In genomic region chrX:372856-373640, GRCh38 we compare ENCODE assay signal across 10 cellular contexts. TPM values are rescaled to one million over a fixed set of nuclear protein-coding genes. Genes with fewer than 3 reads are reported as not detected.
A peak's percentile ranks its signal among the peaks of the same experiment; 100 is the strongest.
DNase-seq lines count a peak whose midpoint lies in the region; ATAC-seq and TF ChIP-seq lines count a peak whose summit lies in the region.
"Had no signal": no experiment of that assay in that cellular context is flagged by ENCODE, and none has a peak within 500 bp of the region (broad histone marks: within the 10 kb centered on the region; RNA-seq: fewer than 3 reads in every experiment).

No MANE protein-coding gene starts in this region.

- intact Hi-C loops in Right ventricle myocardium inferior (cut with DNase I) = no loop called here
- intact Hi-C loops in aorta (cut with DNase I) = no loop called here

- H3K9me3 ChIP-seq in cardiac muscle cell (ENCODE audit: low read depth) (no peaks in the 10 kb centered on the region), upper lobe of left lung (no peaks in the 10 kb centered on the region), aorta (ENCODE audit: control insufficient read depth, low read length) (no peaks in the 10 kb centered on the region)

- ATAC-seq in Right ventricle myocardium inferior (no peak), memory B cell (ENCODE audit: low read depth) (no peak), upper lobe of left lung (ENCODE audit: low FRiP score in 2 of 2) (no peak), aorta (ENCODE audit: low FRiP score) (no peak)

- H3K4me3 Mint-ChIP-seq in chondrocyte (ENCODE audit: unreplicated experiment) (peak overlapping the region; percentile 73), memory B cell (no peak overlapping the region)

- no peak for TF ChIP-seq EP300 in upper lobe of left lung (IDR thresholded peaks at IDR 0.05)

- H3K9me3 Mint-ChIP-seq in chondrocyte (ENCODE audit: low read depth) (no peaks in the 10 kb centered on the region), memory B cell (no peaks in the 10 kb centered on the region)

- H3K27me3 Mint-ChIP-seq in chondrocyte (ENCODE audit: low read depth) (no peaks in the 10 kb centered on the region), memory B cell (peaks cover 28% of the 10 kb centered on the region)

- H3K36me3 ChIP-seq in cardiac muscle cell = no peaks in the 10 kb centered on the region
- no peaks in the 10 kb centered on the region for H3K36me3 ChIP-seq in upper lobe of left lung
- H3K36me3 ChIP-seq in aorta (ENCODE audit: control insufficient read depth in 1 of 2, insufficient read depth in 2 of 2, low read length in 1 of 2) = no peaks in the 10 kb centered on the region

- no peak for TF ChIP-seq POLR2A in upper lobe of left lung (IDR thresholded peaks at IDR 0.05)

- H3K4me1 ChIP-seq in cardiac muscle cell (ENCODE audit: low read depth) = peaks cover 50% of the 10 kb centered on the region
- peaks cover 15 to 25% (median 20%) of the 10 kb centered on the region in 4 donors for H3K4me1 ChIP-seq in upper lobe of left lung
- no peaks in the 10 kb centered on the region for H3K4me1 ChIP-seq in aorta (ENCODE audit: control insufficient read depth in 1 of 2, insufficient read depth in 2 of 2, low read length in 2 of 2)

- WGBS in upper lobe of left lung, 2 donors = 17 to 19% methylated on average over 32 to 35 of the region's 63 CpGs
- 4 to 5% methylated on average over 55 to 63 of the region's 63 CpGs for WGBS in aorta, 2 donors

- peak overlapping the region; percentile 85 for H3K27ac ChIP-seq in cardiac muscle cell
- no peak overlapping the region for H3K27ac ChIP-seq in upper lobe of left lung
- H3K27ac ChIP-seq in aorta (ENCODE audit: low read depth in 1 of 2, low read length in 2 of 2) = no peak overlapping the region
- H3K27ac ChIP-seq: KMS-11 had no signal

- H3K4me1 Mint-ChIP-seq in chondrocyte (ENCODE audit: low read depth) = peaks cover 26% of the 10 kb centered on the region
- H3K4me1 Mint-ChIP-seq in memory B cell = peaks cover 20% of the 10 kb centered on the region

- H3K27me3 ChIP-seq in cardiac muscle cell = peaks cover 14% of the 10 kb centered on the region
- H3K27me3 ChIP-seq in upper lobe of left lung = peaks cover 0 to 35% (median 3%) of the 10 kb centered on the region in 4 donors
- no peaks in the 10 kb centered on the region for H3K27me3 ChIP-seq in aorta (ENCODE audit: control insufficient read depth in 1 of 2, insufficient read depth in 2 of 2, low read length in 1 of 2)

- H3K27ac Mint-ChIP-seq in chondrocyte (ENCODE audit: unreplicated experiment) (peak overlapping the region; percentile 36), memory B cell (peak overlapping the region; percentile 41)

- peak overlapping the region; percentile 85 for H3K4me3 ChIP-seq in cardiac muscle cell
- H3K4me3 ChIP-seq in upper lobe of left lung = peak overlapping the region in 3 of 4 donors; percentile 40 to 53 (median 46)
- H3K4me3 ChIP-seq in aorta (ENCODE audit: low read length in 2 of 2) = peak overlapping the region in 1 of 2 donors; percentile 15

- no peaks in the 10 kb centered on the region for H3K36me3 Mint-ChIP-seq in chondrocyte (ENCODE audit: low read depth)
- H3K36me3 Mint-ChIP-seq in memory B cell = peaks cover 4% of the 10 kb centered on the region

- DNase-seq in cardiac muscle cell (ENCODE audit: low read depth in 1 of 2, low spot score in 1 of 2) (peak; percentile 24 to 29), Right ventricle myocardium inferior (ENCODE audit: missing footprints) (no peak), chondrocyte (ENCODE audit: low spot score) (no peak), memory B cell (ENCODE audit: low spot score in 2 of 2) (no peak), upper lobe of left lung (peak in 1 of 2 donors; percentile 84), aorta (no peak), DMS 273 treated with DMSO at 0.1 percent for 48 hours (lab: John Stamatoyannopoulos, UW) (no peak), Ammon's horn (ENCODE audit: low spot score) (no peak)
- DNase-seq: central memory CD4-positive, alpha-beta T cell had no signal

- no peak for TF ChIP-seq CTCF in cardiac muscle cell (IDR thresholded peaks at IDR 0.05; ENCODE audit: low read depth, low read length)
- no peak for TF ChIP-seq CTCF in chondrocyte (IDR thresholded peaks at IDR 0.05)
- TF ChIP-seq CTCF in upper lobe of left lung (IDR thresholded peaks at IDR 0.05) = no peak

RNA-seq across cellular contexts. Expression of gene PPP2R3B, which starts 13.7 kb away (rescaled TPM):
- 119 and 142 TPM in 2 replicates for total RNA-seq in cardiac muscle cell
- polyA plus RNA-seq in cardiac muscle cell = 155 and 200 TPM in 2 replicates
- total RNA-seq in Right ventricle myocardium inferior = 164 TPM
- total RNA-seq in chondrocyte = 27.1 to 30.5 TPM (median 30.0 TPM) in 3 replicates
- 10 to 100 TPM in 5 of 6 donors, 1 to 10 TPM in 1; 8.7 to 72.3 (median 15.1) TPM for total RNA-seq in upper lobe of left lung
- 10 to 100 TPM in 1 of 2 donors, 1 to 10 TPM in 1; 7.8 to 19.1 TPM for total RNA-seq in aorta
- polyA plus RNA-seq in aorta = 10 to 100 TPM in 1 of 2 donors, 1 to 10 TPM in 1; 3.1 to 41.8 TPM

RNA-seq across cellular contexts. Expression of gene GTPBP6, which starts 54.5 kb away (rescaled TPM):
- total RNA-seq in cardiac muscle cell = 54.5 and 60.9 TPM in 2 replicates
- polyA plus RNA-seq in cardiac muscle cell = 59.2 and 79.2 TPM in 2 replicates
- 51.4 TPM for total RNA-seq in Right ventricle myocardium inferior
- 37.6 to 42.2 TPM (median 42.0 TPM) in 3 replicates for total RNA-seq in chondrocyte
- 10 to 100 TPM; 34.6 to 69.9 (median 61.0) TPM for total RNA-seq in upper lobe of left lung
- 10 to 100 TPM; 34.7 to 44.7 TPM for total RNA-seq in aorta
- polyA plus RNA-seq in aorta = 10 to 100 TPM; 38.8 to 62.6 TPM

Comparison
In these comparisons a context has a peak if more than half of its experiments do, and no peak if none do; other contexts are left out.
1. DNase-seq: peak in cardiac muscle cell (2 of 2); none in Right ventricle myocardium inferior (single experiment), chondrocyte (single experiment), memory B cell (0 of 2), aorta (0 of 2), DMS 273 treated with DMSO at 0.1 percent for 48 hours (single experiment) and Ammon's horn (single experiment).